In genomic region chr2:36770542-36771287, GRCh38 we compare ENCODE assay signal across 8 cellular contexts.
A peak's percentile ranks its signal among the peaks of the same experiment; 100 is the strongest.
DNase-seq lines count a peak whose midpoint lies in the region; ATAC-seq and TF ChIP-seq lines count a peak whose summit lies in the region.

No MANE protein-coding gene starts in this region.

- H3K4me1 ChIP-seq in GM23248 (ENCODE audit: insufficient read depth) (no peaks in the 10 kb centered on the region), suprapubic skin (no peaks in the 10 kb centered on the region), gastrocnemius medialis (no peaks in the 10 kb centered on the region)

- H3K27me3 ChIP-seq in GM23248 (replicated peaks; ENCODE audit: insufficient read depth) (no peaks in the 10 kb centered on the region), suprapubic skin (no peaks in the 10 kb centered on the region), gastrocnemius medialis (no peaks in the 10 kb centered on the region)

- CTCF ChIA-PET in activated CD8-positive, alpha-beta T cell treated with anti-CD3 and anti-CD28 coated beads for 36 hours (lab: Charles Lee) = interaction anchor here (0.6 to 3.4 kb wide), 12 partner anchors 9 to 148 kb away, joined by 3 to 15 read pairs (median 4); no protein-coding TSS in a partner anchor

- TF ChIP-seq EP300 in suprapubic skin (IDR thresholded peaks at IDR 0.05) = no peak

- H3K4me1 Mint-ChIP-seq in activated CD8-positive, alpha-beta T cell treated with anti-CD3 and anti-CD28 coated beads for 36 hours (ENCODE audit: low read depth) = peaks cover 1% of the 10 kb centered on the region
- H3K4me1 Mint-ChIP-seq in glutamatergic neuron (ENCODE audit: low read depth, unreplicated experiment) = no peaks in the 10 kb centered on the region

- H3F3A ChIP-seq in GM23248 (ENCODE audit: insufficient read depth) = no peaks in the 10 kb centered on the region

- in situ Hi-C loops in GM23248 (cut with MboI) = no loop called here
- in situ Hi-C loops in gastrocnemius medialis (cut with MboI; ENCODE audit: low sequenced_read_pairs in 4 of 4) = no loop called here

- no peaks in the 10 kb centered on the region for H3K36me3 Mint-ChIP-seq in activated CD8-positive, alpha-beta T cell treated with anti-CD3 and anti-CD28 coated beads for 36 hours (ENCODE audit: low read depth)
- H3K36me3 Mint-ChIP-seq in glutamatergic neuron (ENCODE audit: unreplicated experiment) = no peaks in the 10 kb centered on the region

- TF ChIP-seq CTCF in activated CD8-positive, alpha-beta T cell treated with anti-CD3 and anti-CD28 coated beads for 36 hours (IDR thresholded peaks at IDR 0.05) = peak; percentile 73
- TF ChIP-seq CTCF in glutamatergic neuron (IDR thresholded peaks at IDR 0.05; ENCODE audit: partially characterized antibody, unreplicated experiment) (peak; percentile 83), suprapubic skin (IDR thresholded peaks at IDR 0.05) (no peak), gastrocnemius medialis (IDR thresholded peaks at IDR 0.05 in 4 of 5, conservative IDR thresholded peaks at IDR 0.05 in 1 of 5) (peak in 2 of 5 experiments; percentile 25 to 47)

- no peaks in the 10 kb centered on the region for H3K27me3 Mint-ChIP-seq in activated CD8-positive, alpha-beta T cell treated with anti-CD3 and anti-CD28 coated beads for 36 hours
- peaks cover 3% of the 10 kb centered on the region for H3K27me3 Mint-ChIP-seq in glutamatergic neuron (ENCODE audit: unreplicated experiment)

- TF ChIP-seq POLR2A in suprapubic skin (IDR thresholded peaks at IDR 0.05) = no peak
- TF ChIP-seq POLR2A in gastrocnemius medialis (IDR thresholded peaks at IDR 0.05) = no peak

- H3K9me2 ChIP-seq in GM23248 (ENCODE audit: insufficient read depth) = no peaks in the 10 kb centered on the region

- H3K27ac Mint-ChIP-seq in activated CD8-positive, alpha-beta T cell treated with anti-CD3 and anti-CD28 coated beads for 36 hours = no peak overlapping the region
- no peak overlapping the region for H3K27ac Mint-ChIP-seq in glutamatergic neuron (ENCODE audit: unreplicated experiment)

- POLR2A ChIA-PET in activated CD8-positive, alpha-beta T cell treated with anti-CD3 and anti-CD28 coated beads for 36 hours (lab: Charles Lee) = no interaction called here

- intact Hi-C loops in activated CD8-positive, alpha-beta T cell treated with anti-CD3 and anti-CD28 coated beads for 36 hours (cut with micrococcal nuclease) = no loop called here
- intact Hi-C loops in gastrocnemius medialis (cut with DNase I; ENCODE audit: low total_unique reads) = no loop called here

- DNase-seq in ELR (ENCODE audit: low read depth) (peak; percentile 66), GM23248 (peak; percentile 52), NCI-H345 (lab: John Stamatoyannopoulos, UW) (peak; percentile 35), glutamatergic neuron (peak; percentile 63), suprapubic skin (ENCODE audit: low spot score in 2 of 2) (no peak), gastrocnemius medialis (no peak)
- peak; percentile 64 for DNase-seq in activated CD8-positive, alpha-beta T cell treated with anti-CD3 and anti-CD28 coated beads for 36 hours
- DNase-seq in stimulated activated CD4-positive, alpha-beta T cell treated with anti-CD3 and anti-CD28 coated beads, Interleukin-2, amount 100 ng/mL, for 24 hours = peak; percentile 53 to 62

- WGBS in GM23248 (ENCODE audit: low coverage in 1 of 2, low lambda C conversion rate in 2 of 2, missing lambda C conversion rate in 2 of 2), 2 experiments = 69 to 70% methylated on average over 11 of the region's 11 CpGs
- WGBS in suprapubic skin = 71% methylated on average over 11 of the region's 11 CpGs

- no peaks in the 10 kb centered on the region for H3K9me3 Mint-ChIP-seq in activated CD8-positive, alpha-beta T cell treated with anti-CD3 and anti-CD28 coated beads for 36 hours
- no peaks in the 10 kb centered on the region for H3K9me3 Mint-ChIP-seq in glutamatergic neuron (ENCODE audit: unreplicated experiment)

- ATAC-seq in activated CD8-positive, alpha-beta T cell treated with anti-CD3 and anti-CD28 coated beads for 36 hours = peak; percentile 74
- ATAC-seq in gastrocnemius medialis = no peak

- H3K9me3 ChIP-seq in GM23248 (ENCODE audit: low read depth) (no peaks in the 10 kb centered on the region), suprapubic skin (no peaks in the 10 kb centered on the region), gastrocnemius medialis (no peaks in the 10 kb centered on the region)

- H2AFZ ChIP-seq in GM23248 = no peak overlapping the region

- H3K9ac ChIP-seq in GM23248 = no peak overlapping the region

- no peak overlapping the region for H3K4me3 Mint-ChIP-seq in activated CD8-positive, alpha-beta T cell treated with anti-CD3 and anti-CD28 coated beads for 36 hours
- H3K4me3 Mint-ChIP-seq in glutamatergic neuron (ENCODE audit: unreplicated experiment) = no peak overlapping the region

- H3K27ac ChIP-seq in GM23248 = no peak overlapping the region
- H3K27ac ChIP-seq in suprapubic skin = no peak overlapping the region
- H3K27ac ChIP-seq in gastrocnemius medialis = no peak overlapping the region

- no peaks in the 10 kb centered on the region for H4K20me1 ChIP-seq in GM23248 (ENCODE audit: insufficient read depth)

- H3K79me2 ChIP-seq in GM23248 (ENCODE audit: insufficient read depth) = no peaks in the 10 kb centered on the region

- no peak overlapping the region for H3K4me2 ChIP-seq in GM23248 (ENCODE audit: unreplicated experiment)

- H3K4me3 ChIP-seq in GM23248 (no peak overlapping the region), suprapubic skin (no peak overlapping the region), gastrocnemius medialis (no peak overlapping the region)

- no peaks in the 10 kb centered on the region for H3K36me3 ChIP-seq in GM23248 (ENCODE audit: low read depth)
- H3K36me3 ChIP-seq in suprapubic skin = no peaks in the 10 kb centered on the region
- H3K36me3 ChIP-seq in gastrocnemius medialis = no peaks in the 10 kb centered on the region

Comparison
In these comparisons a context has a peak if more than half of its experiments do, and no peak if none do; other contexts are left out.
1. DNase-seq: peak in ELR (single experiment), GM23248 (single experiment), NCI-H345 (single experiment), activated CD8-positive, alpha-beta T cell treated with anti-CD3 and anti-CD28 coated beads for 36 hours (single experiment), glutamatergic neuron (single experiment) and stimulated activated CD4-positive, alpha-beta T cell treated with anti-CD3 and anti-CD28 coated beads, Interleukin-2, amount 100 ng/mL, for 24 hours (2 of 2); none in suprapubic skin (0 of 2) and gastrocnemius medialis (0 of 2).
2. CTCF ChIP-seq: peak in activated CD8-positive, alpha-beta T cell treated with anti-CD3 and anti-CD28 coated beads for 36 hours (single experiment) and glutamatergic neuron (single experiment); none in suprapubic skin (0 of 2).